ENCODE assay signal across 17 cellular contexts in genomic region chr13:21013682-21014038, GRCh38. TPM values are rescaled to one million over a fixed set of nuclear protein-coding genes. Genes with fewer than 3 reads are reported as not detected.
DNase-seq lines count a peak whose midpoint lies in the region; ATAC-seq and TF ChIP-seq lines count a peak whose summit lies in the region.
"Had no signal": no experiment of that assay in that cellular context is flagged by ENCODE, and none has a peak within 500 bp of the region (broad histone marks: within the 10 kb centered on the region; RNA-seq: fewer than 3 reads in every experiment).

No MANE protein-coding gene starts in this region.

- peaks cover 9% of the 10 kb centered on the region for H3F3A ChIP-seq in smooth muscle cell (ENCODE audit: low read depth)

- no peaks in the 10 kb centered on the region for H3K9me3 ChIP-seq in right lobe of liver
- H3K9me3 ChIP-seq in smooth muscle cell (replicated peaks; ENCODE audit: low read depth): no peaks in the 10 kb centered on the region
- H3K9me3 ChIP-seq in Peyer's patch: no peaks in the 10 kb centered on the region
- no peaks in the 10 kb centered on the region for H3K9me3 ChIP-seq in testis
- H3K9me3 ChIP-seq: lower lobe of right lung, suprapubic skin had no signal

- H2AFZ ChIP-seq in smooth muscle cell (ENCODE audit: low read depth): no peak overlapping the region

- TF ChIP-seq CTCF in C4-2B (conservative IDR thresholded peaks at IDR 0.05) (no peak), VCaP (conservative IDR thresholded peaks at IDR 0.05) (no peak), right lobe of liver (IDR thresholded peaks at IDR 0.05) (no peak), smooth muscle cell (IDR thresholded peaks at IDR 0.05; ENCODE audit: borderline replicate concordance, insufficient read depth, poor library complexity, severe bottlenecking) (no peak), Peyer's patch (IDR thresholded peaks at IDR 0.05) (no peak), testis (IDR thresholded peaks at IDR 0.05) (no peak)

- no peak for ATAC-seq in right lobe of liver
- no peak for ATAC-seq in HG02852 (IDR thresholded peaks at IDR 0.05; ENCODE audit: unreplicated experiment)
- ATAC-seq: K562; lower lobe of right lung; naive thymus-derived CD4-positive, alpha-beta T cell had no signal

- H3K79me2 ChIP-seq in smooth muscle cell (ENCODE audit: low read depth): peaks cover 84% of the 10 kb centered on the region

- peak in 2 of 3 donors; percentile 9 to 18 for DNase-seq in right lobe of liver
- DNase-seq in smooth muscle cell (lab: John Stamatoyannopoulos, UW; ENCODE audit: unreplicated experiment): no peak
- no peak for DNase-seq in NCI-H82 (lab: John Stamatoyannopoulos, UW)
- DNase-seq in Peyer's patch: no peak
- DNase-seq in testis: no peak
- DNase-seq: endodermal cell; lower lobe of right lung; MV-4-11; naive thymus-derived CD4-positive, alpha-beta T cell; NCI-H2029; SHP77 treated with DMSO at 0.1 percent for 48 hours; stimulated activated CD4-positive, alpha-beta T cell treated with anti-CD3 and anti-CD28 coated beads, Interleukin-1b, Interleukin-23, amount 100 ng/mL, for 48 hours had no signal

- TF ChIP-seq POLR2A in right lobe of liver (IDR thresholded peaks at IDR 0.05): no peak
- TF ChIP-seq POLR2A in Peyer's patch (IDR thresholded peaks at IDR 0.05): no peak
- no peak for TF ChIP-seq POLR2A in testis (IDR thresholded peaks at IDR 0.05)

- H3K4me1 ChIP-seq in right lobe of liver (peaks cover 0 to 52% (median 13%) of the 10 kb centered on the region in 4 donors), smooth muscle cell (ENCODE audit: low read depth) (peaks cover 15% of the 10 kb centered on the region), Peyer's patch (peaks cover 0 to 14% (median 0%) of the 10 kb centered on the region in 4 donors), testis (peaks cover 20% of the 10 kb centered on the region)

- no peak overlapping the region for H3K9ac ChIP-seq in smooth muscle cell (ENCODE audit: low read depth)

- H4K20me1 ChIP-seq in smooth muscle cell (ENCODE audit: low read depth): peaks cover 100% of the 10 kb centered on the region

- H3K4me3 ChIP-seq in right lobe of liver (no peak overlapping the region), smooth muscle cell (no peak overlapping the region), Peyer's patch (no peak overlapping the region), testis (no peak overlapping the region)
- H3K4me3 ChIP-seq: K562, lower lobe of right lung, suprapubic skin had no signal

- peak overlapping the region; percentile 94 for H3K27ac ChIP-seq in C4-2B
- peak overlapping the region; percentile 99 for H3K27ac ChIP-seq in VCaP
- H3K27ac ChIP-seq in right lobe of liver: peak overlapping the region in 2 of 3 donors; percentile 76 to 87
- peak overlapping the region; percentile 93 for H3K27ac ChIP-seq in smooth muscle cell (ENCODE audit: low read depth)
- no peak overlapping the region for H3K27ac ChIP-seq in Peyer's patch
- peak overlapping the region in 1 of 2 donors; percentile 50 for H3K27ac ChIP-seq in testis
- H3K27ac ChIP-seq: suprapubic skin had no signal

- 67% methylated on average over 4 of the region's 4 CpGs for WGBS in right lobe of liver (ENCODE audit: insufficient coverage, low coverage, low lambda C conversion rate, missing lambda C conversion rate)
- WGBS in smooth muscle cell (ENCODE audit: low lambda C conversion rate): 97% methylated on average over 4 of the region's 4 CpGs
- 71 to 80% methylated on average over 4 of the region's 4 CpGs for WGBS in testis, 2 donors

- H3K36me3 ChIP-seq in right lobe of liver (no peaks in the 10 kb centered on the region), smooth muscle cell (ENCODE audit: low read depth) (no peaks in the 10 kb centered on the region), Peyer's patch (no peaks in the 10 kb centered on the region), testis (ENCODE audit: low read depth, missing control alignments) (no peaks in the 10 kb centered on the region)
- H3K36me3 ChIP-seq: lower lobe of right lung, suprapubic skin had no signal

- H3K27me3 ChIP-seq in right lobe of liver (no peaks in the 10 kb centered on the region), smooth muscle cell (ENCODE audit: low read depth) (no peaks in the 10 kb centered on the region), Peyer's patch (no peaks in the 10 kb centered on the region), testis (no peaks in the 10 kb centered on the region)
- H3K27me3 ChIP-seq: suprapubic skin had no signal

- intact Hi-C loops in right lobe of liver (cut with DNase I): no loop called here
- intact Hi-C loops in testis (cut with DNase I; ENCODE audit: low total_unique reads): no loop called here

- H3K4me2 ChIP-seq in smooth muscle cell: no peak overlapping the region

RNA-seq across cellular contexts. Expression of gene LATS2, which starts 47.7 kb away (rescaled TPM):
- total RNA-seq in right lobe of liver (10 to 100 TPM in 2 of 6 experiments, 1 to 10 TPM in 4; 6.8 to 12.8 (median 8.7) TPM), smooth muscle cell (20.8 and 26.4 TPM in 2 replicates), Peyer's patch (1 to 10 TPM; 3.7 to 9.9 (median 6.5) TPM), testis (10 to 100 TPM; 36.5 to 40.2 TPM)
- polyA plus RNA-seq in smooth muscle cell (6.9 and 8.9 TPM in 2 replicates), testis (ENCODE audit: insufficient read depth, low read depth, low replicate concordance) (35.6 TPM)
- polyA plus RNA-seq: naive thymus-derived CD4-positive, alpha-beta T cell had no signal

Comparison
In these comparisons a context has a peak if more than half of its experiments do, and no peak if none do; other contexts are left out.
1. H3K27ac ChIP-seq: peak in C4-2B (single experiment), VCaP (single experiment), right lobe of liver (2 of 3) and smooth muscle cell (single experiment); none in Peyer's patch (0 of 4).
2. DNase-seq: peak in right lobe of liver (2 of 3); none in smooth muscle cell (single experiment), NCI-H82 (single experiment), Peyer's patch (0 of 3) and testis (single experiment).